In genomic region chr1:18614011-18614735, GRCh38 we compare ENCODE assay signal across 25 cellular contexts. TPM values are rescaled to one million over a fixed set of nuclear protein-coding genes. Genes with fewer than 3 reads are reported as not detected.
DNase-seq lines count a peak whose midpoint lies in the region; ATAC-seq, FAIRE-seq and TF ChIP-seq lines count a peak whose summit lies in the region.
"Had no signal": no experiment of that assay in that cellular context is flagged by ENCODE, and none has a peak within 500 bp of the region (broad histone marks: within the 10 kb centered on the region; RNA-seq: fewer than 3 reads in every experiment).

No MANE protein-coding gene starts in this region.

- no peak overlapping the region; the same call in 1 of the 2 replicates for H2AK5ac ChIP-seq in H1 (ENCODE audit: low read depth, low read length)

- H4K5ac ChIP-seq in H1 (ENCODE audit: insufficient read length, low read depth, low read length), result peak overlapping the region; percentile 27

- H4K8ac ChIP-seq in H1 (ENCODE audit: extremely low read depth, insufficient read depth, low read length), result no peak overlapping the region

- H3K27ac ChIP-seq in H1 (ENCODE audit: low read depth, low read length) (no peak overlapping the region), neural progenitor cell (no peak overlapping the region)
- H3K27ac ChIP-seq: A549; BLaER1 treated with 17β-estradiol and CSF1 and Interleukin-3, amounts not matched to agents 10 nM and 100 nM; GM23248 had no signal

- H2AFZ ChIP-seq in H1 (ENCODE audit: low read length) (no peak overlapping the region), neural progenitor cell (replicated peaks) (no peak overlapping the region)
- H2AFZ ChIP-seq: GM23248 had no signal

- H3K23me2 ChIP-seq in H1 (ENCODE audit: low read depth, low read length), result no peaks in the 10 kb centered on the region; the same call in 1 of the 2 replicates

- ATAC-seq in stimulated activated memory B cell treated with anti-CD40 and anti-IgM and Interleukin-4, amounts not matched to agents 10 μg/mL and 1 μg/mL and 100 μg/mL, for 72 hours, result peak; percentile 16
- no peak for ATAC-seq in activated T-helper 17 cell treated with anti-CD3 and anti-CD28 coated beads, Interleukin-2, amount 50 U/mL, for 72 hours (replicated peaks)
- no peak for ATAC-seq in stimulated activated effector memory CD8-positive, alpha-beta T cell treated with anti-CD3 and anti-CD28 coated beads, Interleukin-12 subunit alpha, Interleukin-12 subunit beta, amount 100 ng/mL, for 72 hours
- ATAC-seq: A549, GM12878, HCT116 had no signal

- H2BK15ac ChIP-seq in H1 (ENCODE audit: low read length), result peak overlapping the region; percentile 12; the same call in 1 of the 2 replicates

- POLR2A ChIA-PET in H1 (lab: Charles Lee; ENCODE audit: partially characterized antibody), result interaction anchor here (1.3 kb wide), 2 partner anchors 60 to 285 kb away, joined by 3 read pairs; no protein-coding TSS in a partner anchor

- H2BK20ac ChIP-seq in H1 (ENCODE audit: low read length), result peak overlapping the region; percentile 15; the same call in 1 of the 2 replicates

- H3K27me3 ChIP-seq in H1 (replicated peaks in 1 of 4; ENCODE audit: control insufficient read depth in 3 of 4, extremely low read depth in 1 of 4, insufficient read depth in 3 of 4, low read length in 3 of 4) (peaks cover 0 to 5% (median 0%) of the 10 kb centered on the region in 4 experiments; a peak in 3 of 7 replicates), neural progenitor cell (peaks cover 100% of the 10 kb centered on the region)
- H3K27me3 ChIP-seq: BE2C had no signal

- H3K4me1 ChIP-seq in H1 (replicated peaks in 1 of 4; ENCODE audit: control insufficient read depth in 3 of 4, insufficient read depth in 4 of 4, low read length in 3 of 4) (no peaks in the 10 kb centered on the region), neural progenitor cell (peaks cover 14% of the 10 kb centered on the region)
- H3K4me1 ChIP-seq: BE2C; BLaER1 treated with 17β-estradiol and CSF1 and Interleukin-3, amounts not matched to agents 10 nM and 100 nM had no signal

- peak overlapping the region; percentile 14 for H3K4ac ChIP-seq in H1 (replicated peaks; ENCODE audit: insufficient read length, low read depth, low read length)

- CTCF ChIA-PET in H1 (lab: Charles Lee; ENCODE audit: partially characterized antibody), result interaction anchor here (0.9 to 3.9 kb wide), 9 partner anchors 10 to 274 kb away, joined by 3 to 12 read pairs (median 4); no protein-coding TSS in a partner anchor

- H3K18ac ChIP-seq in H1 (ENCODE audit: extremely low read depth, low read length), result no peak overlapping the region

- peaks cover 14% of the 10 kb centered on the region for H3K4me1 Mint-ChIP-seq in neural progenitor cell
- no peaks in the 10 kb centered on the region for H3K4me1 Mint-ChIP-seq in stimulated activated memory B cell treated with anti-CD40 and anti-IgM and Interleukin-4, amounts not matched to agents 10 μg/mL and 1 μg/mL and 100 μg/mL, for 72 hours
- H3K4me1 Mint-ChIP-seq in activated T-helper 17 cell treated with anti-CD3 and anti-CD28 coated beads, Interleukin-2, amount 50 U/mL, for 72 hours, result no peaks in the 10 kb centered on the region
- no peaks in the 10 kb centered on the region for H3K4me1 Mint-ChIP-seq in stimulated activated effector memory CD8-positive, alpha-beta T cell treated with anti-CD3 and anti-CD28 coated beads, Interleukin-12 subunit alpha, Interleukin-12 subunit beta, amount 100 ng/mL, for 72 hours
- H3K4me1 Mint-ChIP-seq: CD14-positive monocyte; CD8-positive, alpha-beta memory T cell had no signal

- 68% methylated on average over 7 of the region's 7 CpGs; no CpG with 5 or more reads in 1 of the 2 experiments for WGBS in H1 (ENCODE audit: extremely low coverage in 1 of 2, insufficient coverage in 1 of 2, insufficient read length in 1 of 2, insufficient replicate concordance in 2 of 2, low coverage in 1 of 2, low lambda C conversion rate in 2 of 2, missing lambda C conversion rate in 1 of 2), 2 experiments

- H3K4me3 ChIP-seq in H1 (ENCODE audit: extremely low read depth in 1 of 4, insufficient read depth in 2 of 4, low read depth in 3 of 4, low read length in 4 of 4) (no peak overlapping the region), neural progenitor cell (no peak overlapping the region)
- H3K4me3 ChIP-seq: A549; BLaER1 treated with 17β-estradiol and CSF1 and Interleukin-3, amounts not matched to agents 10 nM and 100 nM; GM12878; GM23248 had no signal

- H3K56ac ChIP-seq in H1 (replicated peaks; ENCODE audit: insufficient read length, low read depth, low read length), result no peak overlapping the region

- no peaks in the 10 kb centered on the region for H3K36me3 Mint-ChIP-seq in neural progenitor cell
- H3K36me3 Mint-ChIP-seq in stimulated activated memory B cell treated with anti-CD40 and anti-IgM and Interleukin-4, amounts not matched to agents 10 μg/mL and 1 μg/mL and 100 μg/mL, for 72 hours, result no peaks in the 10 kb centered on the region
- H3K36me3 Mint-ChIP-seq in activated T-helper 17 cell treated with anti-CD3 and anti-CD28 coated beads, Interleukin-2, amount 50 U/mL, for 72 hours (ENCODE audit: low read depth), result no peaks in the 10 kb centered on the region
- no peaks in the 10 kb centered on the region for H3K36me3 Mint-ChIP-seq in stimulated activated effector memory CD8-positive, alpha-beta T cell treated with anti-CD3 and anti-CD28 coated beads, Interleukin-12 subunit alpha, Interleukin-12 subunit beta, amount 100 ng/mL, for 72 hours
- H3K36me3 Mint-ChIP-seq: CD14-positive monocyte; CD8-positive, alpha-beta memory T cell had no signal

- no peak overlapping the region for H2BK12ac ChIP-seq in H1 (ENCODE audit: low read depth, low read length)

- H3K9me3 Mint-ChIP-seq in neural progenitor cell, result no peaks in the 10 kb centered on the region
- peaks cover 6% of the 10 kb centered on the region for H3K9me3 Mint-ChIP-seq in stimulated activated memory B cell treated with anti-CD40 and anti-IgM and Interleukin-4, amounts not matched to agents 10 μg/mL and 1 μg/mL and 100 μg/mL, for 72 hours
- H3K9me3 Mint-ChIP-seq in activated T-helper 17 cell treated with anti-CD3 and anti-CD28 coated beads, Interleukin-2, amount 50 U/mL, for 72 hours, result no peaks in the 10 kb centered on the region
- no peaks in the 10 kb centered on the region for H3K9me3 Mint-ChIP-seq in stimulated activated effector memory CD8-positive, alpha-beta T cell treated with anti-CD3 and anti-CD28 coated beads, Interleukin-12 subunit alpha, Interleukin-12 subunit beta, amount 100 ng/mL, for 72 hours
- H3K9me3 Mint-ChIP-seq: CD4-positive, alpha-beta T cell; CD8-positive, alpha-beta memory T cell; H9 had no signal

- DNase-seq in H1 (ENCODE audit: low read depth in 1 of 2, low spot score in 2 of 2) (no peak), neural progenitor cell (ENCODE audit: low spot score) (no peak), Kasumi-1 (lab: John Stamatoyannopoulos, UW) (no peak)
- DNase-seq in stimulated activated effector memory CD8-positive, alpha-beta T cell treated with anti-CD3 and anti-CD28 coated beads, Interleukin-12 subunit alpha, Interleukin-12 subunit beta, amount 100 ng/mL, for 72 hours (ENCODE audit: low spot score in 2 of 2), result no peak
- DNase-seq: 8988T; ACHN; AML-193; BE2C; CD4-positive, alpha-beta T cell; CD8-positive, alpha-beta memory T cell; DMS 273 treated with DMSO at 0.1 percent for 48 hours; DMS79; EL; GDM1; GM23248; H9 had no signal

- no peak for TF ChIP-seq POLR2A in H1 (IDR thresholded peaks at IDR 0.05; ENCODE audit: control extremely low read depth in 1 of 2, low read depth in 2 of 2, low read length in 2 of 2)

- no peak overlapping the region for H3K14ac ChIP-seq in H1 (ENCODE audit: insufficient read length)

- no peaks in the 10 kb centered on the region for H3K79me1 ChIP-seq in H1 (ENCODE audit: low read depth, low read length)

- H3K4me2 ChIP-seq in H1 (ENCODE audit: insufficient read depth in 1 of 2, low read depth in 2 of 2, low read length in 2 of 2) (no peak overlapping the region), neural progenitor cell (no peak overlapping the region)
- H3K4me2 ChIP-seq: A549; BLaER1 treated with 17β-estradiol and CSF1 and Interleukin-3, amounts not matched to agents 10 nM and 100 nM had no signal

- H3K79me2 ChIP-seq in H1 (ENCODE audit: control insufficient read depth in 1 of 2, insufficient read depth in 2 of 2, low read length in 2 of 2) (no peaks in the 10 kb centered on the region), neural progenitor cell (ENCODE audit: low read depth) (no peaks in the 10 kb centered on the region)

- peak overlapping the region; percentile 37 for H3K27ac Mint-ChIP-seq in neural progenitor cell
- H3K27ac Mint-ChIP-seq in stimulated activated memory B cell treated with anti-CD40 and anti-IgM and Interleukin-4, amounts not matched to agents 10 μg/mL and 1 μg/mL and 100 μg/mL, for 72 hours, result no peak overlapping the region
- no peak overlapping the region for H3K27ac Mint-ChIP-seq in activated T-helper 17 cell treated with anti-CD3 and anti-CD28 coated beads, Interleukin-2, amount 50 U/mL, for 72 hours
- H3K27ac Mint-ChIP-seq in stimulated activated effector memory CD8-positive, alpha-beta T cell treated with anti-CD3 and anti-CD28 coated beads, Interleukin-12 subunit alpha, Interleukin-12 subunit beta, amount 100 ng/mL, for 72 hours, result no peak overlapping the region
- H3K27ac Mint-ChIP-seq: CD14-positive monocyte; CD4-positive, alpha-beta T cell; CD8-positive, alpha-beta memory T cell; H9 had no signal

- peak overlapping the region; percentile 56 for H4K91ac ChIP-seq in H1 (replicated peaks; ENCODE audit: insufficient read length, low read length)

- no peak overlapping the region for H2BK120ac ChIP-seq in H1 (replicated peaks; ENCODE audit: low read depth, low read length)

- no peak overlapping the region for H2BK5ac ChIP-seq in H1 (ENCODE audit: low read depth, low read length)

- no peak overlapping the region for H3K23ac ChIP-seq in H1 (ENCODE audit: insufficient read length)

- H3K36me3 ChIP-seq in H1 (ENCODE audit: control insufficient read depth in 2 of 4, insufficient read depth in 4 of 4, low read length in 3 of 4) (no peaks in the 10 kb centered on the region), neural progenitor cell (no peaks in the 10 kb centered on the region)
- H3K36me3 ChIP-seq: BE2C; BLaER1 treated with 17β-estradiol and CSF1 and Interleukin-3, amounts not matched to agents 10 nM and 100 nM had no signal

- H3K9me3 ChIP-seq in H1 (ENCODE audit: insufficient read depth in 2 of 2, low read depth in 1 of 2, low read length in 1 of 2) (no peaks in the 10 kb centered on the region), neural progenitor cell (ENCODE audit: low read depth) (no peaks in the 10 kb centered on the region)
- H3K9me3 ChIP-seq: A549; BE2C; BLaER1 treated with 17β-estradiol and CSF1 and Interleukin-3, amounts not matched to agents 10 nM and 100 nM had no signal

- peaks cover 10% of the 10 kb centered on the region for H3K27me3 Mint-ChIP-seq in neural progenitor cell (ENCODE audit: insufficient read depth, low read depth)
- H3K27me3 Mint-ChIP-seq in stimulated activated memory B cell treated with anti-CD40 and anti-IgM and Interleukin-4, amounts not matched to agents 10 μg/mL and 1 μg/mL and 100 μg/mL, for 72 hours, result peaks cover 30% of the 10 kb centered on the region
- H3K27me3 Mint-ChIP-seq in activated T-helper 17 cell treated with anti-CD3 and anti-CD28 coated beads, Interleukin-2, amount 50 U/mL, for 72 hours, result peaks cover 14% of the 10 kb centered on the region

- no peak for TF ChIP-seq RAD21 in H1 (IDR thresholded peaks at IDR 0.05 in 1 of 2, conservative IDR thresholded peaks at IDR 0.05 in 1 of 2; ENCODE audit: low read depth in 2 of 2, low read length in 2 of 2)

- H3F3A ChIP-seq in neural progenitor cell (ENCODE audit: low read depth), result peaks cover 18% of the 10 kb centered on the region

- no peak overlapping the region for H3K4me3 Mint-ChIP-seq in neural progenitor cell
- H3K4me3 Mint-ChIP-seq in stimulated activated memory B cell treated with anti-CD40 and anti-IgM and Interleukin-4, amounts not matched to agents 10 μg/mL and 1 μg/mL and 100 μg/mL, for 72 hours, result no peak overlapping the region
- H3K4me3 Mint-ChIP-seq in activated T-helper 17 cell treated with anti-CD3 and anti-CD28 coated beads, Interleukin-2, amount 50 U/mL, for 72 hours, result no peak overlapping the region
- no peak overlapping the region for H3K4me3 Mint-ChIP-seq in stimulated activated effector memory CD8-positive, alpha-beta T cell treated with anti-CD3 and anti-CD28 coated beads, Interleukin-12 subunit alpha, Interleukin-12 subunit beta, amount 100 ng/mL, for 72 hours
- H3K4me3 Mint-ChIP-seq: CD14-positive monocyte; CD4-positive, alpha-beta T cell; CD8-positive, alpha-beta memory T cell; H9 had no signal

- H3K9ac ChIP-seq in H1 (replicated peaks in 1 of 4; ENCODE audit: extremely low read depth in 1 of 4, low read depth in 3 of 4, low read length in 3 of 4) (no peak overlapping the region), neural progenitor cell (no peak overlapping the region)
- H3K9ac ChIP-seq: BLaER1 treated with 17β-estradiol and CSF1 and Interleukin-3, amounts not matched to agents 10 nM and 100 nM; GM23248 had no signal

- TF ChIP-seq CTCF in H1 (IDR thresholded peaks at IDR 0.05; ENCODE audit: control extremely low read depth in 1 of 3, insufficient read depth in 1 of 3, low read depth in 1 of 3, low read length in 3 of 3), result no peak
- TF ChIP-seq CTCF in neural progenitor cell (IDR thresholded peaks at IDR 0.05), result no peak

- H4K20me1 ChIP-seq in H1 (replicated peaks in 1 of 2; ENCODE audit: control insufficient read depth in 1 of 2, insufficient read depth in 2 of 2, low read length in 2 of 2), result no peaks in the 10 kb centered on the region
- no peaks in the 10 kb centered on the region for H4K20me1 ChIP-seq in neural progenitor cell (ENCODE audit: low read depth)
- H4K20me1 ChIP-seq: BLaER1 treated with 17β-estradiol and CSF1 and Interleukin-3, amounts not matched to agents 10 nM and 100 nM had no signal

- no peak for FAIRE-seq in H1 (lab: Jason Lieb, UNC)
- FAIRE-seq: A549, D721Med, GM12878, GM19239 had no signal

- TF ChIP-seq EP300 in H1 (IDR thresholded peaks at IDR 0.05; ENCODE audit: borderline replicate concordance in 1 of 2, low read depth in 2 of 2, low read length in 2 of 2), result no peak

RNA-seq across cellular contexts. Expression of gene PAX7, which starts 16.5 kb away (rescaled TPM):
- total RNA-seq in H1 (2021; fragmentation: NEBNext Ultra II Directional; extraction: Animal tissue kit (Norgen Biotek cat#: 25700)), result not detected in 2 replicates
- 0.02 TPM in 1 of 2 replicates, not detected in the other for polyA plus RNA-seq in H1 (2011; rRNA removed)
- 0.03 TPM for polyA plus RNA-seq in H1 (2011; cell fraction: cytosol; rRNA removed)
- 0.03 TPM for polyA plus RNA-seq in H1 (2011; cell fraction: nucleus; rRNA removed)
- 0.03 to 0.08 TPM in 2 of 4 replicates, not detected in the others for polyA plus RNA-seq in H1 (2012, experiment 1 of 2)
- 0.07 TPM for polyA plus RNA-seq in H1 (2012, experiment 2 of 2)
- polyA plus RNA-seq in H1 (2013, experiment 1 of 2), result 0.02 TPM
- 0.02 TPM for polyA plus RNA-seq in H1 (2013, experiment 2 of 2)
- polyA minus RNA-seq in H1 (2011; rRNA and poly(A)+ RNA removed), result 0.13 TPM in 1 of 2 replicates, not detected in the other
- not detected for polyA minus RNA-seq in H1 (2011; cell fraction: cytosol; rRNA and poly(A)+ RNA removed)
- 0.40 TPM for polyA minus RNA-seq in H1 (2011; cell fraction: nucleus; rRNA and poly(A)+ RNA removed)
- total RNA-seq in neural progenitor cell (ENCODE audit: low replicate concordance), result 0.06 and 0.46 TPM in 2 replicates
- not detected for total RNA-seq in activated T-helper 17 cell treated with anti-CD3 and anti-CD28 coated beads, Interleukin-2, amount 50 U/mL, for 72 hours
- total RNA-seq: CD4-positive, alpha-beta T cell; CD8-positive, alpha-beta memory T cell; GM12878; GM23248 had no signal
- polyA plus RNA-seq: CD14-positive monocyte; CD8-positive, alpha-beta memory T cell; GM12878; GM23248 had no signal
